In genomic region chr7:80078159-80078731, GRCh38 we compare ENCODE assay signal across 7 cellular contexts. TPM values are rescaled to one million over a fixed set of nuclear protein-coding genes. Genes with fewer than 3 reads are reported as not detected.
A peak's percentile ranks its signal among the peaks of the same experiment; 100 is the strongest.
DNase-seq lines count a peak whose midpoint lies in the region; ATAC-seq and TF ChIP-seq lines count a peak whose summit lies in the region.

No MANE protein-coding gene starts in this region.

- peak overlapping the region; percentile 54 for H3K4me3 ChIP-seq in coronary artery
- H3K4me3 ChIP-seq in ovary = peak overlapping the region; percentile 18

- TF ChIP-seq POLR2A in ovary (IDR thresholded peaks at IDR 0.05) = no peak

- no peaks in the 10 kb centered on the region for H3K36me3 ChIP-seq in ovary

- DNase-seq in NOMO-1 treated with DMSO at 0.1 percent for 48 hours (lab: John Stamatoyannopoulos, UW; ENCODE audit: unreplicated experiment) = peak; percentile 85
- DNase-seq in coronary artery (ENCODE audit: low spot score) = no peak
- DNase-seq in ovary = no peak
- no peak for DNase-seq in HuH-7 (ENCODE audit: low spot score)
- no peak for DNase-seq in NCI-H1436 treated with DMSO at 0.1 percent for 48 hours (lab: John Stamatoyannopoulos, UW)

- no peaks in the 10 kb centered on the region for H3K27me3 ChIP-seq in ovary

- peaks cover 3% of the 10 kb centered on the region for H3K4me1 ChIP-seq in ovary (ENCODE audit: insufficient read depth)

- peak; percentile 42 for ATAC-seq in GM19372 (IDR thresholded peaks at IDR 0.05; ENCODE audit: low read depth, unreplicated experiment)
- ATAC-seq in HG02571 (IDR thresholded peaks at IDR 0.05; ENCODE audit: unreplicated experiment) = no peak

- H3K27ac ChIP-seq in coronary artery = no peak overlapping the region
- H3K27ac ChIP-seq in ovary = no peak overlapping the region

- 10 to 12% (median 11%) methylated on average over 5 of the region's 5 CpGs for WGBS in ovary, 3 donors

- TF ChIP-seq CTCF in coronary artery (IDR thresholded peaks at IDR 0.05) (no peak), ovary (IDR thresholded peaks at IDR 0.05) (no peak)

- TF ChIP-seq EP300 in ovary (IDR thresholded peaks at IDR 0.05) = no peak

- intact Hi-C loops in ovary (cut with DNase I) = no loop called here

- H3K9me3 ChIP-seq in ovary = no peaks in the 10 kb centered on the region

RNA-seq across cellular contexts. Expression of gene GNAI1, which starts 56.4 kb away (rescaled TPM):
- total RNA-seq in ovary = 10 to 100 TPM; 14.9 to 51.0 (median 34.6) TPM
- polyA plus RNA-seq in ovary = 10 to 100 TPM; 26.1 to 36.6 TPM
